In the genomic region with DNA sequence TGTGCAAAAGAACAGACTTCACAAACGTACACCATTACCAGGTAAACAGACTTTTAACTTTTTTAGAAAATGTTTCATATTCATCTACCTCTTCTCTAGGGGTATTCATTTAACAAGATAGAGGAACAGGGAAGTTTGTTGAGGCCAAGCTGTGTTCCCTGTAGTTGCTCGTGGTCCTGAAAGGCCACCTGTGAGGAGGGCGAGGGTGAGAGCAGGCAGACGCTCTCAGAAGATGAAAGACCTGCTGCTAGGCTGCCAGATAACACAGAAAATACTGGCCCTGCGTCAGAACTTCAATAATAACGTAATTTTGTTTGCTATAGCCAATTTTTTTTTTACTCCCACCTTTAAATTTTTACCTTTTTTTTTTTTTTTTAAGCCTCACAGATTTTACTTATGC, we compare ENCODE assay signal across 1 cellular context.
TF ChIP-seq lines count a peak whose summit lies in the region.

No MANE protein-coding gene starts in this region.

TF ChIP-seq in IMR-90, 13 proteins besides CTCF, POLR2A, EP300 and RAD21:
- TF ChIP-seq, protein P1, sequence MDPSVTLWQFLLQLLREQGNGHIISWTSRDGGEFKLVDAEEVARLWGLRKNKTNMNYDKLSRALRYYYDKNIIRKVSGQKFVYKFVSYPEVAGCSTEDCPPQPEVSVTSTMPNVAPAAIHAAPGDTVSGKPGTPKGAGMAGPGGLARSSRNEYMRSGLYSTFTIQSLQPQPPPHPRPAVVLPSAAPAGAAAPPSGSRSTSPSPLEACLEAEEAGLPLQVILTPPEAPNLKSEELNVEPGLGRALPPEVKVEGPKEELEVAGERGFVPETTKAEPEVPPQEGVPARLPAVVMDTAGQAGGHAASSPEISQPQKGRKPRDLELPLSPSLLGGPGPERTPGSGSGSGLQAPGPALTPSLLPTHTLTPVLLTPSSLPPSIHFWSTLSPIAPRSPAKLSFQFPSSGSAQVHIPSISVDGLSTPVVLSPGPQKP (IDR thresholded peaks at IDR 0.05; ENCODE audit: borderline replicate concordance, low read depth, low read length): no peak
- TF ChIP-seq CHD1 (IDR thresholded peaks at IDR 0.05; ENCODE audit: low read depth, low read length): no peak
- no peak for TF ChIP-seq BHLHE40 (IDR thresholded peaks at IDR 0.05; ENCODE audit: low read depth, low read length)
- TF ChIP-seq, protein P2, sequence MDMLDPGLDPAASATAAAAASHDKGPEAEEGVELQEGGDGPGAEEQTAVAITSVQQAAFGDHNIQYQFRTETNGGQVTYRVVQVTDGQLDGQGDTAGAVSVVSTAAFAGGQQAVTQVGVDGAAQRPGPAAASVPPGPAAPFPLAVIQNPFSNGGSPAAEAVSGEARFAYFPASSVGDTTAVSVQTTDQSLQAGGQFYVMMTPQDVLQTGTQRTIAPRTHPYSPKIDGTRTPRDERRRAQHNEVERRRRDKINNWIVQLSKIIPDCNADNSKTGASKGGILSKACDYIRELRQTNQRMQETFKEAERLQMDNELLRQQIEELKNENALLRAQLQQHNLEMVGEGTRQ (IDR thresholded peaks at IDR 0.05; ENCODE audit: low read depth, low read length): no peak
- TF ChIP-seq MAFK (IDR thresholded peaks at IDR 0.05; ENCODE audit: low read depth, low read length): no peak
- TF ChIP-seq MXI1 (IDR thresholded peaks at IDR 0.05; ENCODE audit: borderline replicate concordance, low read depth, low read length): no peak
- TF ChIP-seq SMC3 (IDR thresholded peaks at IDR 0.05; ENCODE audit: low read depth, low read length): no peak
- no peak for TF ChIP-seq MAZ (IDR thresholded peaks at IDR 0.05; ENCODE audit: borderline replicate concordance, low read depth, low read length)
- no peak for TF ChIP-seq RCOR1 (IDR thresholded peaks at IDR 0.05; ENCODE audit: insufficient replicate concordance, low read length)
- no peak for TF ChIP-seq CEBPB (IDR thresholded peaks at IDR 0.05; ENCODE audit: low read depth, low read length)
- no peak for TF ChIP-seq RFX5 (IDR thresholded peaks at IDR 0.05; ENCODE audit: low read depth, low read length)
- no peak for TF ChIP-seq NFE2L2 (IDR thresholded peaks at IDR 0.05; ENCODE audit: low read depth, low read length)
- no peak for TF ChIP-seq FOS (IDR thresholded peaks at IDR 0.05; ENCODE audit: low read depth, low read length)
